In the genomic region with DNA sequence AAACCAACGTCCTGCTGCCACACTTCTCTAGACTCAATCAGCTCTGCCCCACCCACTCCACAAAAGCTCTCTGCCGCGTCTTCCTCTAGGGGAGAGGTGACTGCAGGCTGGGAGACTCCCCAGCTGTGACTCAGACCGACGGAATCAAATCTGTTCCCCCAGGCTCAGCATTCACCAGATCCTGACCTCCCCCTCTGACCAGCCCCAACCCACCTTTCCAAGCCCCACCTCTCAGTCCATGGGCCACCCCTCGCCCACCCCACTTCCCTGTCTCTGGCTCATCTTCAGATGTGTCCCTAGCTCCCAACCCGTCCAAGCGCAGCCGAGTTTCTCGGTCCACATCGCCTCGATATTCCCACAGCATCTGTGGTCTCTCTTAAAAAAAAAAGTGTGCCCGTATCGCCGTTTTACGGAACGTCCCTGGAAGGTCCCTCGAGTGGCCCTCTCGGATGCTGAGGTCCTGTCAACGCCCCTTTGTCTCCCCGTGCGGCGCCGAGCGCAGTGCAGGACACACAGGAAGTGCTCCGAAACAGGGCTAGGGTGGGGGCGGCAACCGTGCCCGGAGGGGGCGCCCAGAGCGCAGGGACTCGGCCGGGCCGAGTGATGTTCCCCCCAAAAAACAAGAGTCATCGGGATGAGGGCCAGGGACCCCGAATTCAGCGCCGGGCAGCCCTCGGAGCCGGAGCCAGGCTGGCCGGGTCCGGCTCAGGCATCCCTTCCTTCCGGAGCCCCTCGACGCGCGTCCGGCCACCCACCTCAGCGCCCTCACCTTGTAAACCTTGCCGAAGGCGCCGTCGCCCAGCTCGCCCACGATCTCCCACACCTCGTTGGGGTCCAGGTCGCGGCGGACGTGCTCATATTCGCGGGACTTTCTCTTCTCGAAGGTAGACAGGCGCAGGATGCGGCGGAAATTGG, we compare ENCODE assay signal across 8 cellular contexts. TPM values are rescaled to one million over a fixed set of nuclear protein-coding genes. Genes with fewer than 3 reads are reported as not detected.
A peak's percentile ranks its signal among the peaks of the same experiment; 100 is the strongest.
DNase-seq lines count a peak whose midpoint lies in the region; ATAC-seq, FAIRE-seq and TF ChIP-seq lines count a peak whose summit lies in the region.

No MANE protein-coding gene starts in this region.

- H3K27ac ChIP-seq in neural progenitor cell (no peak overlapping the region), upper lobe of right lung (peak overlapping the region; percentile 82)

- H3K4me3 Mint-ChIP-seq in activated T-helper 2 cell treated with anti-CD3 and anti-CD28 coated beads, Interferon-gamma antibody, Interleukin-2, Interleukin-4, amounts not matched to agents 10 μg/mL and 5 μg/mL and 100 μg/mL, durations not matched to agents 14 hours and 24 hours and 36 hours (ENCODE audit: low read depth) = peak overlapping the region; percentile 93
- peak overlapping the region; percentile 90 for H3K4me3 Mint-ChIP-seq in neural progenitor cell

- DNase-seq in AG08395 (ENCODE audit: low spot score) = peak; percentile 74
- DNase-seq in RCC 7860 (ENCODE audit: low spot score) = peak; percentile 70
- DNase-seq in activated T-helper 2 cell treated with anti-CD3 and anti-CD28 coated beads, Interferon-gamma antibody, Interleukin-2, Interleukin-4, amounts not matched to agents 10 μg/mL and 5 μg/mL and 100 μg/mL, durations not matched to agents 14 hours and 24 hours and 36 hours (ENCODE audit: low spot score) = peak; percentile 58
- DNase-seq in fibroblast of pulmonary artery (ENCODE audit: low read depth) = peak; percentile 63
- peak; percentile 57 for DNase-seq in neural progenitor cell (ENCODE audit: low spot score)
- DNase-seq in upper lobe of right lung = peak; percentile 84

- H3K4me2 ChIP-seq in neural progenitor cell = peak overlapping the region; percentile 93

- H3K4me3 ChIP-seq in fibroblast of pulmonary artery (replicated peaks; ENCODE audit: low read depth, low read length) (peak overlapping the region; percentile 95), neural progenitor cell (peak overlapping the region; percentile 71), upper lobe of right lung (peak overlapping the region; percentile 95)

- no peaks in the 10 kb centered on the region for H3K9me3 Mint-ChIP-seq in activated T-helper 2 cell treated with anti-CD3 and anti-CD28 coated beads, Interferon-gamma antibody, Interleukin-2, Interleukin-4, amounts not matched to agents 10 μg/mL and 5 μg/mL and 100 μg/mL, durations not matched to agents 14 hours and 24 hours and 36 hours
- H3K9me3 Mint-ChIP-seq in neural progenitor cell = peaks cover 2% of the 10 kb centered on the region

- peaks cover 14% of the 10 kb centered on the region for H3K4me1 ChIP-seq in neural progenitor cell
- peaks cover 31% of the 10 kb centered on the region for H3K4me1 ChIP-seq in upper lobe of right lung

- peaks cover 29% of the 10 kb centered on the region for H3K4me1 Mint-ChIP-seq in activated T-helper 2 cell treated with anti-CD3 and anti-CD28 coated beads, Interferon-gamma antibody, Interleukin-2, Interleukin-4, amounts not matched to agents 10 μg/mL and 5 μg/mL and 100 μg/mL, durations not matched to agents 14 hours and 24 hours and 36 hours (ENCODE audit: low read depth)
- H3K4me1 Mint-ChIP-seq in neural progenitor cell = peaks cover 24% of the 10 kb centered on the region

- no peak for FAIRE-seq in RCC 7860 (lab: Jason Lieb, UNC)

- H3K79me2 ChIP-seq in neural progenitor cell (ENCODE audit: low read depth) = no peaks in the 10 kb centered on the region

- intact Hi-C loops in activated T-helper 2 cell treated with anti-CD3 and anti-CD28 coated beads, Interferon-gamma antibody, Interleukin-2, Interleukin-4, amounts not matched to agents 10 μg/mL and 5 μg/mL and 100 μg/mL, durations not matched to agents 14 hours and 24 hours and 36 hours (cut with micrococcal nuclease) = loop anchor here (1.0 to 10.0 kb wide), 10 partner anchors 8 to 283 kb away; a partner anchor contains a TSS
- intact Hi-C loops in upper lobe of right lung (cut with DNase I) = no loop called here

- H3K36me3 ChIP-seq in neural progenitor cell = no peaks in the 10 kb centered on the region
- no peaks in the 10 kb centered on the region for H3K36me3 ChIP-seq in upper lobe of right lung

- H2AFZ ChIP-seq in neural progenitor cell (replicated peaks) = peak overlapping the region; percentile 67

- TF ChIP-seq CTCF in fibroblast of pulmonary artery (IDR thresholded peaks at IDR 0.05; ENCODE audit: low read length, missing control alignments) (no peak), neural progenitor cell (IDR thresholded peaks at IDR 0.05) (peak; percentile 3), upper lobe of right lung (IDR thresholded peaks at IDR 0.05) (no peak)

- ATAC-seq in GM18909 (IDR thresholded peaks at IDR 0.05; ENCODE audit: poor library complexity, unreplicated experiment) (peak; percentile 27), HG03175 (IDR thresholded peaks at IDR 0.05; ENCODE audit: unreplicated experiment) (peak; percentile 26), upper lobe of right lung (peak; percentile 47)

- H3K27me3 ChIP-seq in neural progenitor cell (peaks cover 13% of the 10 kb centered on the region), upper lobe of right lung (no peaks in the 10 kb centered on the region)

- H3K9me3 ChIP-seq in neural progenitor cell (ENCODE audit: low read depth) = no peaks in the 10 kb centered on the region
- H3K9me3 ChIP-seq in upper lobe of right lung = no peaks in the 10 kb centered on the region

- H4K20me1 ChIP-seq in neural progenitor cell (ENCODE audit: low read depth) = no peaks in the 10 kb centered on the region

- peaks cover 12% of the 10 kb centered on the region for H3K27me3 Mint-ChIP-seq in activated T-helper 2 cell treated with anti-CD3 and anti-CD28 coated beads, Interferon-gamma antibody, Interleukin-2, Interleukin-4, amounts not matched to agents 10 μg/mL and 5 μg/mL and 100 μg/mL, durations not matched to agents 14 hours and 24 hours and 36 hours (ENCODE audit: low read depth)
- peaks cover 2% of the 10 kb centered on the region for H3K27me3 Mint-ChIP-seq in neural progenitor cell (ENCODE audit: insufficient read depth, low read depth)

- H3K9ac ChIP-seq in neural progenitor cell = no peak overlapping the region

- peaks cover 37% of the 10 kb centered on the region for H3K36me3 Mint-ChIP-seq in activated T-helper 2 cell treated with anti-CD3 and anti-CD28 coated beads, Interferon-gamma antibody, Interleukin-2, Interleukin-4, amounts not matched to agents 10 μg/mL and 5 μg/mL and 100 μg/mL, durations not matched to agents 14 hours and 24 hours and 36 hours (ENCODE audit: low read depth)
- H3K36me3 Mint-ChIP-seq in neural progenitor cell = peaks cover 2% of the 10 kb centered on the region

- H3K27ac Mint-ChIP-seq in activated T-helper 2 cell treated with anti-CD3 and anti-CD28 coated beads, Interferon-gamma antibody, Interleukin-2, Interleukin-4, amounts not matched to agents 10 μg/mL and 5 μg/mL and 100 μg/mL, durations not matched to agents 14 hours and 24 hours and 36 hours = peak overlapping the region; percentile 94
- no peak overlapping the region for H3K27ac Mint-ChIP-seq in neural progenitor cell

- H3F3A ChIP-seq in neural progenitor cell (ENCODE audit: low read depth) = peaks cover 35% of the 10 kb centered on the region

RNA-seq across cellular contexts. Expression of a gene that starts 0.6 kb away (rescaled TPM):
- 102 and 105 TPM in 2 replicates for total RNA-seq in activated T-helper 2 cell treated with anti-CD3 and anti-CD28 coated beads, Interferon-gamma antibody, Interleukin-2, Interleukin-4, amounts not matched to agents 10 μg/mL and 5 μg/mL and 100 μg/mL, durations not matched to agents 14 hours and 24 hours and 36 hours
- 4.4 and 10.5 TPM in 2 replicates for total RNA-seq in neural progenitor cell (ENCODE audit: low replicate concordance)
- total RNA-seq in upper lobe of right lung = 56.9 TPM

RNA-seq across cellular contexts. Expression of a gene that starts 6.6 kb away (rescaled TPM):
- total RNA-seq in activated T-helper 2 cell treated with anti-CD3 and anti-CD28 coated beads, Interferon-gamma antibody, Interleukin-2, Interleukin-4, amounts not matched to agents 10 μg/mL and 5 μg/mL and 100 μg/mL, durations not matched to agents 14 hours and 24 hours and 36 hours = not detected in 2 replicates
- total RNA-seq in neural progenitor cell (ENCODE audit: low replicate concordance) (not detected in 2 replicates), upper lobe of right lung (not detected)
